Comparison of ENCODE assay signal across 16 cellular contexts in genomic region chr5:158755221-158755620, GRCh38.
A peak's percentile ranks its signal among the peaks of the same experiment; 100 is the strongest.
DNase-seq lines count a peak whose midpoint lies in the region; ATAC-seq and TF ChIP-seq lines count a peak whose summit lies in the region.
"Had no signal": no experiment of that assay in that cellular context is flagged by ENCODE, and none has a peak within 500 bp of the region (broad histone marks: within the 10 kb centered on the region; RNA-seq: fewer than 3 reads in every experiment).

No MANE protein-coding gene starts in this region.

- no peak overlapping the region for H3K4me3 Mint-ChIP-seq in naive thymus-derived CD4-positive, alpha-beta T cell
- H3K4me3 Mint-ChIP-seq: CD14-positive monocyte had no signal

- H3K79me2 ChIP-seq in osteoblast (ENCODE audit: insufficient read depth, low read length) = peaks cover 6% of the 10 kb centered on the region

- no peaks in the 10 kb centered on the region for H4K20me1 ChIP-seq in osteoblast (ENCODE audit: insufficient read depth, low read length)

- H3K27me3 ChIP-seq in osteoblast (ENCODE audit: insufficient read depth, low read length) = no peaks in the 10 kb centered on the region
- peaks cover 0 to 4% of the 10 kb centered on the region in 2 donors for H3K27me3 ChIP-seq in naive thymus-derived CD4-positive, alpha-beta T cell (ENCODE audit: control insufficient read depth in 2 of 2, insufficient read depth in 2 of 2, low read length in 2 of 2)
- no peaks in the 10 kb centered on the region for H3K27me3 ChIP-seq in effector memory CD4-positive, alpha-beta T cell (replicated peaks; ENCODE audit: control insufficient read depth, insufficient read depth, low read length, poor library complexity, severe bottlenecking)

- no peaks in the 10 kb centered on the region for H3K36me3 Mint-ChIP-seq in naive thymus-derived CD4-positive, alpha-beta T cell
- H3K36me3 Mint-ChIP-seq: CD14-positive monocyte had no signal

- peaks cover 0 to 2% (median 1%) of the 10 kb centered on the region in 7 donors for H3K4me1 Mint-ChIP-seq in naive thymus-derived CD4-positive, alpha-beta T cell
- H3K4me1 Mint-ChIP-seq: CD14-positive monocyte had no signal

- no peak overlapping the region for H3K27ac Mint-ChIP-seq in naive thymus-derived CD4-positive, alpha-beta T cell
- H3K27ac Mint-ChIP-seq: CD14-positive monocyte had no signal

- H3K27ac ChIP-seq in osteoblast (ENCODE audit: low read depth, low read length) = peak overlapping the region; percentile 95
- no peak overlapping the region for H3K27ac ChIP-seq in naive thymus-derived CD4-positive, alpha-beta T cell (ENCODE audit: low read depth, low read length)
- H3K27ac ChIP-seq in effector memory CD4-positive, alpha-beta T cell (ENCODE audit: insufficient read depth, low read length, poor library complexity, severe bottlenecking) = no peak overlapping the region

- H3K9me3 Mint-ChIP-seq in naive thymus-derived CD4-positive, alpha-beta T cell = peaks cover 0 to 3% (median 0%) of the 10 kb centered on the region in 11 donors

- no peak overlapping the region for H3K4me3 ChIP-seq in osteoblast (ENCODE audit: insufficient read depth, low read length)
- H3K4me3 ChIP-seq in naive thymus-derived CD4-positive, alpha-beta T cell (ENCODE audit: low read length) = no peak overlapping the region
- H3K4me3 ChIP-seq in effector memory CD4-positive, alpha-beta T cell (ENCODE audit: insufficient read depth, low read depth, low read length, poor library complexity, severe bottlenecking) = no peak overlapping the region

- DNase-seq in NCI-H2171 treated with DMSO at 0.1 percent for 48 hours (lab: John Stamatoyannopoulos, UW) (peak; percentile 34), NCI-H2171 (lab: John Stamatoyannopoulos, UW) (no peak), cerebellum (ENCODE audit: low spot score) (peak; percentile 46), osteoblast (ENCODE audit: insufficient read length, low spot score, missing footprints) (no peak), SHP77 treated with DMSO at 0.1 percent for 48 hours (lab: John Stamatoyannopoulos, UW) (no peak)
- no peak for DNase-seq in naive thymus-derived CD4-positive, alpha-beta T cell
- no peak for DNase-seq in effector memory CD4-positive, alpha-beta T cell
- DNase-seq: DMS 273 treated with DMSO at 0.1 percent for 48 hours, KBM-7, NCI-H1436, NCI-H2081 treated with DMSO at 0.1 percent for 48 hours, NCI-H226, NCI-H524 treated with DMSO at 0.1 percent for 48 hours, SIG-M5 had no signal

- peaks cover 71% of the 10 kb centered on the region for H3K4me1 ChIP-seq in osteoblast (ENCODE audit: insufficient read depth, low read length)
- H3K4me1 ChIP-seq in naive thymus-derived CD4-positive, alpha-beta T cell (ENCODE audit: control insufficient read depth in 2 of 2, insufficient read depth in 2 of 2, low read length in 2 of 2) = no peaks in the 10 kb centered on the region
- no peaks in the 10 kb centered on the region for H3K4me1 ChIP-seq in effector memory CD4-positive, alpha-beta T cell (ENCODE audit: control insufficient read depth, insufficient read depth, low read length, poor library complexity, severe bottlenecking)

- CTCF ChIA-PET in naive thymus-derived CD4-positive, alpha-beta T cell (lab: Charles Lee) = no interaction called here

- H3K27me3 Mint-ChIP-seq in naive thymus-derived CD4-positive, alpha-beta T cell = peaks cover 0 to 33% (median 16%) of the 10 kb centered on the region in 5 donors

- H2AFZ ChIP-seq in osteoblast (ENCODE audit: low read length) = no peak overlapping the region

- TF ChIP-seq CTCF in osteoblast (IDR thresholded peaks at IDR 0.05; ENCODE audit: extremely low read depth, low read depth, low read length) = no peak

- H3K36me3 ChIP-seq in osteoblast (ENCODE audit: insufficient read depth, low read length) = no peaks in the 10 kb centered on the region
- H3K36me3 ChIP-seq in naive thymus-derived CD4-positive, alpha-beta T cell (ENCODE audit: control insufficient read depth in 2 of 3, insufficient read depth in 3 of 3, low read length in 3 of 3) = no peaks in the 10 kb centered on the region
- H3K36me3 ChIP-seq in effector memory CD4-positive, alpha-beta T cell (ENCODE audit: control insufficient read depth, insufficient read depth, low read length) = no peaks in the 10 kb centered on the region

- intact Hi-C loops in naive thymus-derived CD4-positive, alpha-beta T cell (cut with micrococcal nuclease) = no loop called here

- H3K4me2 ChIP-seq in osteoblast (ENCODE audit: insufficient read depth, low read length) = peak overlapping the region; percentile 1

- no peak for ATAC-seq in naive thymus-derived CD4-positive, alpha-beta T cell
- no peak for ATAC-seq in HG03521 (IDR thresholded peaks at IDR 0.05; ENCODE audit: unreplicated experiment)

- POLR2A ChIA-PET in naive thymus-derived CD4-positive, alpha-beta T cell (lab: Charles Lee) = no interaction called here

- no peaks in the 10 kb centered on the region for H3K9me3 ChIP-seq in osteoblast (ENCODE audit: low read depth, low read length)
- H3K9me3 ChIP-seq in naive thymus-derived CD4-positive, alpha-beta T cell (ENCODE audit: control insufficient read depth in 2 of 3, low read length in 3 of 3) = no peaks in the 10 kb centered on the region
- no peaks in the 10 kb centered on the region for H3K9me3 ChIP-seq in effector memory CD4-positive, alpha-beta T cell (ENCODE audit: control insufficient read depth, low read length)

Comparison
In these comparisons a context has a peak if more than half of its experiments do, and no peak if none do; other contexts are left out.
1. DNase-seq: peak in NCI-H2171 treated with DMSO at 0.1 percent for 48 hours (single experiment) and cerebellum (single experiment); none in NCI-H2171 (single experiment), osteoblast (single experiment), naive thymus-derived CD4-positive, alpha-beta T cell (0 of 9), SHP77 treated with DMSO at 0.1 percent for 48 hours (single experiment) and effector memory CD4-positive, alpha-beta T cell (0 of 3).